In the genomic region with DNA sequence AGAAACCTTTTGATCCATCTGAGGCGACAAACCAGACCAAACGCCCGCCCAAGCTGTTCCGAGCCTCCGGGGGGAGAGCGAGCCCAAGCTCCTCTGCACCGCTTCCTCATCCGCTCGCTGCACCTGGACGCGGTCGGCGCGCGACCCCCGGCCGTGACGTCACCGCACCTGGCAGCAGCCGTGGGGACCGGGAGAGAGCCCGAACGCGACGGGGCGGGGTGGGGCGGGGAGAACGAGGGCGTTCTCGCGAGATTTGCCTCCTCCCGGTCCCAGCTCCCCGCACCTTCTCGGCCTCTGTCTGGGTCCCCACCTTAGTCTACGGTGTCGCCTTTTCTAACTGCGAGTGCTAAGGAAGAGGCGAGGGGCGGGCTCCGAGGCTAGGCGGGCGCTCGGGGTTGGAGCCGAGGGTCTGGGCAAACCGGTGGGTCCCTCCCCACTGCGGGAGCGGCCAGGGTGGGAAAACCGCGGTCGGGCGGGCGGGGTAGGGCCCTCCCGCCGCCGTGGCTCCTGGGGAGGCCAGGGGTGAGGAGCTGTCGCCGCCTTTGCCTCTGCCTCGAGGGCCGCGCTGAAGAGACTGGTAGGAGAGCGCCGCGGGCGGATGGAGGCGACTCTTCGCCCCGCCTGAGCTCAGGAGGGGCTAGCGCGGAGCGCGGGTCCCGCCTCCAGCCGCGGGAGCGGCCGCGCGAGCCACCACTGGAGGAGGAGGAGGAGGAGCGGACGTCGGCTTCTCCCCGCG, we compare ENCODE assay signal across 8 cellular contexts.
DNase-seq lines count a peak whose midpoint lies in the region; ATAC-seq, FAIRE-seq and TF ChIP-seq lines count a peak whose summit lies in the region.

TSS of gene CD2AP (plus strand) at position 293 of the 736 bp plus-strand sequence. CDS start 456 bp downstream, outside the sequence.

- peak; percentile 82 for FAIRE-seq in GM19239 (lab: Jason Lieb, UNC)

- H3K4me2 ChIP-seq in BLaER1 = peak within 1 kb of the TSS; percentile 86

- no peak for TF ChIP-seq CTCF in choroid plexus epithelial cell (conservative IDR thresholded peaks at IDR 0.05; ENCODE audit: low read depth, low read length)

- DNase-seq in GM19239 (ENCODE audit: insufficient read length, low spot score) = peak; percentile 75
- peak; percentile 86 for DNase-seq in NCI-H510A treated with DMSO at 0.1 percent for 48 hours (lab: John Stamatoyannopoulos, UW)
- DNase-seq in activated CD4-positive, alpha-beta T cell treated with anti-CD3 and anti-CD28 coated beads for 4 hours = peak; percentile 86 to 88
- DNase-seq in choroid plexus epithelial cell (ENCODE audit: low read depth) = peak; percentile 76
- DNase-seq in kidney glomerular epithelial cell (lab: John Stamatoyannopoulos, UW) = peak; percentile 70
- DNase-seq in stimulated activated CD4-positive, alpha-beta T cell treated with anti-CD3 and anti-CD28 coated beads, Interleukin-1b, Interleukin-23, amount 100 ng/mL, for 24 hours (ENCODE audit: low read depth in 4 of 4, low spot score in 1 of 4) = peak; percentile 59 to 80 (median 74)

- peak within 1 kb of the TSS; percentile 96 for H3K27ac ChIP-seq in BLaER1

- no peaks in the 10 kb centered on the region for H3K27me3 ChIP-seq in BLaER1

- peak within 1 kb of the TSS; percentile 96 for H3K4me3 ChIP-seq in BLaER1
- H3K4me3 ChIP-seq in choroid plexus epithelial cell (ENCODE audit: low read depth, low read length) = peak within 1 kb of the TSS; percentile 90

- ATAC-seq in HG03442 (IDR thresholded peaks at IDR 0.05; ENCODE audit: unreplicated experiment) = peak; percentile 76

- peaks cover 37% of the 10 kb centered on the region for H3K4me1 ChIP-seq in BLaER1

- H4K20me1 ChIP-seq in BLaER1 = peaks cover 43% of the 10 kb centered on the region

- no peaks in the 10 kb centered on the region for H3K36me3 ChIP-seq in BLaER1

- H3K9ac ChIP-seq in BLaER1 = peak within 1 kb of the TSS; percentile 97

- no peaks in the 10 kb centered on the region for H3K9me3 ChIP-seq in BLaER1

Comparison
In these comparisons a context has a peak if more than half of its experiments do, and no peak if none do; other contexts are left out.
1. Peak in every context shown above with its lines: DNase-seq, ATAC-seq, H3K4me3 ChIP-seq and H3K27ac ChIP-seq.